ENCODE assay signal across 1 cellular context in genomic region chr19:8342684-8343482, GRCh38.
A peak's percentile ranks its signal among the peaks of the same experiment; 100 is the strongest.
TF ChIP-seq lines count a peak whose summit lies in the region.

Gene KANK3, minus strand, starts transcription at chr19:8343262. Its CDS starts 5,434 bp downstream, at chr19:8337828.

TF ChIP-seq in HepG2, 621 proteins besides CTCF, POLR2A, EP300 and RAD21 (continued from another document and continues in another):
- TF ChIP-seq ATF3 (CRISPR knock-in tag; IDR thresholded peaks at IDR 0.05) (no peak), TAF1 (CRISPR knock-in tag; IDR thresholded peaks at IDR 0.05) (no peak), SMARCC2 (IDR thresholded peaks at IDR 0.05) (no peak), CSRNP1 (CRISPR knock-in tag; IDR thresholded peaks at IDR 0.05) (no peak), HNF1B (CRISPR knock-in tag; IDR thresholded peaks at IDR 0.05) (0 out of 2 replicates have a peak, but pooled peaks have one; percentile 23), ZSCAN21 (CRISPR knock-in tag; IDR thresholded peaks at IDR 0.05; ENCODE audit: borderline replicate concordance) (no peak), PBX2 (CRISPR knock-in tag; IDR thresholded peaks at IDR 0.05) (peak; percentile 96), TRIM22 (IDR thresholded peaks at IDR 0.05) (no peak), MAX (IDR thresholded peaks at IDR 0.05) (no peak; the same call in 1 of the 2 replicates), NR0B2 (CRISPR knock-in tag; IDR thresholded peaks at IDR 0.05) (no peak), AHR (CRISPR knock-in tag; IDR thresholded peaks at IDR 0.05) (no peak), MXD4 (CRISPR knock-in tag; IDR thresholded peaks at IDR 0.05) (no peak), TRAFD1 (CRISPR knock-in tag; IDR thresholded peaks at IDR 0.05; ENCODE audit: borderline replicate concordance) (no peak), PAXIP1 (CRISPR knock-in tag; conservative IDR thresholded peaks at IDR 0.05) (no peak), ZNF317 (CRISPR knock-in tag; IDR thresholded peaks at IDR 0.05) (no peak), GATAD1 (CRISPR knock-in tag; IDR thresholded peaks at IDR 0.05) (no peak), TEF (CRISPR knock-in tag; IDR thresholded peaks at IDR 0.05) (no peak), ZNF737 (CRISPR knock-in tag; IDR thresholded peaks at IDR 0.05; ENCODE audit: borderline replicate concordance) (no peak), IKZF5 (CRISPR knock-in tag; IDR thresholded peaks at IDR 0.05) (no peak), ARID3A (IDR thresholded peaks at IDR 0.05; ENCODE audit: low read depth, low read length) (no peak), ZBTB4 (CRISPR knock-in tag; IDR thresholded peaks at IDR 0.05; ENCODE audit: borderline replicate concordance) (no peak), MYNN (CRISPR knock-in tag; IDR thresholded peaks at IDR 0.05; ENCODE audit: low read depth) (no peak), ZNF75D (CRISPR knock-in tag; IDR thresholded peaks at IDR 0.05; ENCODE audit: borderline replicate concordance) (no peak), THRA (CRISPR knock-in tag; IDR thresholded peaks at IDR 0.05; ENCODE audit: borderline replicate concordance) (no peak), ZNF501 (CRISPR knock-in tag; IDR thresholded peaks at IDR 0.05) (peak; percentile 69), MED13 (CRISPR knock-in tag; IDR thresholded peaks at IDR 0.05) (no peak), ZNF256 (CRISPR knock-in tag; conservative IDR thresholded peaks at IDR 0.05) (no peak), ZZZ3 (CRISPR knock-in tag; IDR thresholded peaks at IDR 0.05; ENCODE audit: borderline replicate concordance) (no peak), ZNF850 (CRISPR knock-in tag; conservative IDR thresholded peaks at IDR 0.05) (no peak), ZNF639 (CRISPR knock-in tag; conservative IDR thresholded peaks at IDR 0.05) (no peak), KLF9 (CRISPR knock-in tag; IDR thresholded peaks at IDR 0.05; ENCODE audit: low read depth) (no peak), TOPORS (CRISPR knock-in tag; IDR thresholded peaks at IDR 0.05) (no peak), NR2F6 (IDR thresholded peaks at IDR 0.05) (no peak), NR2F6 (CRISPR knock-in tag; IDR thresholded peaks at IDR 0.05) (peak; percentile 27; the same call in 1 of the 2 replicates)
